ENCODE assay signal across 7 cellular contexts in the genomic region with DNA sequence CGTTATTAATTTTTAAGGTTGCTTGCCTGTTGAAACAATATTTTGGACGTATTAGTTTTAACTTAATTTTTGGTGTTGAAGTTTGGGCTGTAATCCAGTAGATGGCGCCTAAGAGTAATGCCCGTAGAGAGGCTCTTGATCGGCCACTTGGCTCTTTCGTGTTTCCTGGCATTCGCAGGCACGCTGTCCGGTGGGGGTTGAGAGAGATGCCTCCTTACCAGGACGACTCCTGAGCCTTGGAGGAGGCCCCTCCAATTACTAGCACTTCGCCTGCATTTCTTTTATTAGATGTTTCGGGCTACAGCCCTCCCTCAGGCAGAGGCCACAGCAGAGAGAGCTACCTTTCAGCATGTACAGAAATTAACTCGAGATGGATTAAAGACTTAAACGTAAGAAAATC. TPM values are rescaled to one million over a fixed set of nuclear protein-coding genes. Genes with fewer than 3 reads are reported as not detected.
DNase-seq lines count a peak whose midpoint lies in the region; ATAC-seq and FAIRE-seq lines count a peak whose summit lies in the region.

No MANE protein-coding gene starts in this region.

- H3K9me3 Mint-ChIP-seq in activated T-cell treated with anti-CD3 and anti-CD28 coated beads, Interleukin-2, amount 50 U/mL, for 24 hours, result no peaks in the 10 kb centered on the region

- peaks cover 17% of the 10 kb centered on the region for H3K27me3 Mint-ChIP-seq in activated T-cell treated with anti-CD3 and anti-CD28 coated beads, Interleukin-2, amount 50 U/mL, for 24 hours

- H3K4me3 Mint-ChIP-seq in activated T-cell treated with anti-CD3 and anti-CD28 coated beads, Interleukin-2, amount 50 U/mL, for 24 hours, result no peak overlapping the region

- ATAC-seq in GM19351 (IDR thresholded peaks at IDR 0.05; ENCODE audit: unreplicated experiment), result peak; percentile 95
- ATAC-seq in HG03139 (IDR thresholded peaks at IDR 0.05; ENCODE audit: unreplicated experiment), result peak; percentile 86

- H3K36me3 Mint-ChIP-seq in activated T-cell treated with anti-CD3 and anti-CD28 coated beads, Interleukin-2, amount 50 U/mL, for 24 hours (ENCODE audit: low read depth), result no peaks in the 10 kb centered on the region

- FAIRE-seq in islet of Langerhans (lab: Jason Lieb, UNC), result peak; percentile 17

- peak; percentile 53 for DNase-seq in Daoy (ENCODE audit: low read depth)
- peak; percentile 41 for DNase-seq in NCI-H510A treated with DMSO at 0.1 percent for 48 hours (lab: John Stamatoyannopoulos, UW)
- peak; percentile 34 for DNase-seq in activated T-cell treated with anti-CD3 and anti-CD28 coated beads, Interleukin-2, amount 50 U/mL, for 24 hours
- DNase-seq in NCI-H524 treated with DMSO at 0.1 percent for 48 hours (lab: John Stamatoyannopoulos, UW), result no peak

- no peak overlapping the region for H3K27ac Mint-ChIP-seq in activated T-cell treated with anti-CD3 and anti-CD28 coated beads, Interleukin-2, amount 50 U/mL, for 24 hours

- H3K4me1 Mint-ChIP-seq in activated T-cell treated with anti-CD3 and anti-CD28 coated beads, Interleukin-2, amount 50 U/mL, for 24 hours (ENCODE audit: low read depth), result peaks cover 2% of the 10 kb centered on the region

RNA-seq across cellular contexts. Expression of gene OR2M4, which starts 12.0 kb away (rescaled TPM):
- total RNA-seq in Daoy (2014; rRNA removed; shearing (Covaris generic)), result not detected in 2 replicates

RNA-seq across cellular contexts. Expression of gene OR2T33, which starts 34.6 kb away (rescaled TPM):
- 0.57 and 1.7 TPM in 2 replicates for total RNA-seq in Daoy (2014; rRNA removed; shearing (Covaris generic))

RNA-seq across cellular contexts. Expression of gene OR2M3, which starts 46.1 kb away (rescaled TPM):
- total RNA-seq in Daoy (2014; rRNA removed; shearing (Covaris generic)), result not detected in 2 replicates
